In the genomic region with DNA sequence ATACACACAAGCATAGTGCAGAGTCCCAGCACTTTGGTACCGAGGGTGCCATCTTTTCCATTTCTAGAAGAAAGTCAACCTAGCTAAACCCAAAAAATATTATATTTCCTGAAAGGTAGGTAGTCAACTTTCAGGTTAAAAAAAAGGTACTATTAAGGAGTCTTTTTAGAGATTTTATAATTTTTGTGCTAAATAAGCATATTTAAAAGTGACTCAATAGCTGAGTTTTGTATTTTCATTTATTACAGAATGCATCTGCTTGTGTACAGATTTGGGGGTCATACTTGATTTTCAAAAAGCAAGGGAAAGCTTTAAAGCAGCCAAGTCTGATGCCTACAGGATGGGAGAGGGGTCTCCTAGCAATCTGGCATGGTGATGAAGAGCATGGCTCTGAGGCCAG, we compare ENCODE assay signal across 2 cellular contexts.
TF ChIP-seq lines count a peak whose summit lies in the region.

No MANE protein-coding gene starts in this region.

TF ChIP-seq in A549, 52 proteins besides CTCF, POLR2A, EP300 and RAD21 (continued from another document):
- TF ChIP-seq, protein P1, sequence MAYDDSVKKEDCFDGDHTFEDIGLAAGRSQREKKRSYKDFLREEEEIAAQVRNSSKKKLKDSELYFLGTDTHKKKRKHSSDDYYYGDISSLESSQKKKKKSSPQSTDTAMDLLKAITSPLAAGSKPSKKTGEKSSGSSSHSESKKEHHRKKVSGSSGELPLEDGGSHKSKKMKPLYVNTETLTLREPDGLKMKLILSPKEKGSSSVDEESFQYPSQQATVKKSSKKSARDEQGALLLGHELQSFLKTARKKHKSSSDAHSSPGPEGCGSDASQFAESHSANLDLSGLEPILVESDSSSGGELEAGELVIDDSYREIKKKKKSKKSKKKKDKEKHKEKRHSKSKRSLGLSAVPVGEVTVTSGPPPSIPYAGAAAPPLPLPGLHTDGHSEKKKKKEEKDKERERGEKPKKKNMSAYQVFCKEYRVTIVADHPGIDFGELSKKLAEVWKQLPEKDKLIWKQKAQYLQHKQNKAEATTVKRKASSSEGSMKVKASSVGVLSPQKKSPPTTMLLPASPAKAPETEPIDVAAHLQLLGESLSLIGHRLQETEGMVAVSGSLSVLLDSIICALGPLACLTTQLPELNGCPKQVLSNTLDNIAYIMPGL (CRISPR knock-in tag; IDR thresholded peaks at IDR 0.05; ENCODE audit: borderline replicate concordance), result no peak
- TF ChIP-seq, protein P2, sequence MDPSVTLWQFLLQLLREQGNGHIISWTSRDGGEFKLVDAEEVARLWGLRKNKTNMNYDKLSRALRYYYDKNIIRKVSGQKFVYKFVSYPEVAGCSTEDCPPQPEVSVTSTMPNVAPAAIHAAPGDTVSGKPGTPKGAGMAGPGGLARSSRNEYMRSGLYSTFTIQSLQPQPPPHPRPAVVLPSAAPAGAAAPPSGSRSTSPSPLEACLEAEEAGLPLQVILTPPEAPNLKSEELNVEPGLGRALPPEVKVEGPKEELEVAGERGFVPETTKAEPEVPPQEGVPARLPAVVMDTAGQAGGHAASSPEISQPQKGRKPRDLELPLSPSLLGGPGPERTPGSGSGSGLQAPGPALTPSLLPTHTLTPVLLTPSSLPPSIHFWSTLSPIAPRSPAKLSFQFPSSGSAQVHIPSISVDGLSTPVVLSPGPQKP (IDR thresholded peaks at IDR 0.05; ENCODE audit: low read depth, low read length), result no peak
- TF ChIP-seq FOSL2 (IDR thresholded peaks at IDR 0.05) (no peak), FOSL2 (CRISPR knock-in tag; IDR thresholded peaks at IDR 0.05) (no peak), HOXB5 (CRISPR knock-in tag; IDR thresholded peaks at IDR 0.05) (no peak), EHMT2 (IDR thresholded peaks at IDR 0.05; ENCODE audit: low read depth) (no peak)
- TF ChIP-seq, protein P3, sequence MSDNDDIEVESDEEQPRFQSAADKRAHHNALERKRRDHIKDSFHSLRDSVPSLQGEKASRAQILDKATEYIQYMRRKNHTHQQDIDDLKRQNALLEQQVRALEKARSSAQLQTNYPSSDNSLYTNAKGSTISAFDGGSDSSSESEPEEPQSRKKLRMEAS (IDR thresholded peaks at IDR 0.05), result no peak

TF ChIP-seq in endothelial cell of umbilical vein, 7 proteins besides CTCF, POLR2A, EP300 and RAD21:
- TF ChIP-seq, protein P3 (IDR thresholded peaks at IDR 0.05; ENCODE audit: insufficient read depth, insufficient read length), result no peak
- no peak for TF ChIP-seq FOS (IDR thresholded peaks at IDR 0.05; ENCODE audit: borderline replicate concordance, insufficient read depth, low read length)
- TF ChIP-seq POLR2AphosphoS5 (IDR thresholded peaks at IDR 0.05; ENCODE audit: insufficient read depth, low read depth, low read length), result no peak
- no peak for TF ChIP-seq MYC (IDR thresholded peaks at IDR 0.05; ENCODE audit: low read depth, low read length)
- TF ChIP-seq GATA2 (IDR thresholded peaks at IDR 0.05; ENCODE audit: insufficient read depth, insufficient read length, low read depth, low read length), result no peak
- no peak for TF ChIP-seq EZH2 (IDR thresholded peaks at IDR 0.05; ENCODE audit: borderline replicate concordance, low read depth, low read length, severe bottlenecking)
- TF ChIP-seq JUN (IDR thresholded peaks at IDR 0.05; ENCODE audit: borderline replicate concordance, insufficient read depth, insufficient read length, low read depth), result no peak
